11 cellular contexts compared by ENCODE assay signal in genomic region chr1:13759072-13759471, GRCh38. TPM values are rescaled to one million over a fixed set of nuclear protein-coding genes. Genes with fewer than 3 reads are reported as not detected.
DNase-seq lines count a peak whose midpoint lies in the region; ATAC-seq, FAIRE-seq and TF ChIP-seq lines count a peak whose summit lies in the region.
"Had no signal": no experiment of that assay in that cellular context is flagged by ENCODE, and none has a peak within 500 bp of the region (broad histone marks: within the 10 kb centered on the region; RNA-seq: fewer than 3 reads in every experiment).

No MANE protein-coding gene starts in this region.

- H3K9me3 ChIP-seq in keratinocyte (ENCODE audit: control insufficient read depth, low read depth, low read length) (no peaks in the 10 kb centered on the region), smooth muscle cell (replicated peaks; ENCODE audit: low read depth) (no peaks in the 10 kb centered on the region)
- H3K9me3 ChIP-seq: heart right ventricle had no signal

- peak; percentile 19 for TF ChIP-seq CTCF in activated CD8-positive, alpha-beta T cell treated with anti-CD3 and anti-CD28 coated beads for 36 hours (IDR thresholded peaks at IDR 0.05)
- TF ChIP-seq CTCF in RWPE1 (conservative IDR thresholded peaks at IDR 0.05; ENCODE audit: low read depth) (0 out of 2 replicates have a peak, but pooled peaks have one; percentile 2), keratinocyte (optimal IDR thresholded peaks at IDR 0.05 in 1 of 3, IDR thresholded peaks at IDR 0.05 in 1 of 3, conservative IDR thresholded peaks at IDR 0.05 in 1 of 3; ENCODE audit: extremely low read depth in 1 of 3, insufficient read depth in 2 of 3, low read length in 3 of 3) (peak in 1 of 3 experiments; percentile 20), smooth muscle cell (IDR thresholded peaks at IDR 0.05; ENCODE audit: borderline replicate concordance, insufficient read depth, poor library complexity, severe bottlenecking) (no peak)

- ATAC-seq in activated CD8-positive, alpha-beta T cell treated with anti-CD3 and anti-CD28 coated beads for 36 hours, result no peak
- ATAC-seq in activated CD8-positive, alpha-beta T cell treated with anti-CD3 and anti-CD28 coated beads, Interleukin-2, amount 10 ng/mL, durations not matched to agents 7 days and 5 days, result no peak
- ATAC-seq: activated CD4-positive, alpha-beta T cell treated with anti-CD3 and anti-CD28 coated beads for 36 hours; heart right ventricle had no signal

- CTCF ChIA-PET in activated CD8-positive, alpha-beta T cell treated with anti-CD3 and anti-CD28 coated beads for 36 hours (lab: Charles Lee), result no interaction called here
- CTCF ChIA-PET in activated CD8-positive, alpha-beta T cell treated with anti-CD3 and anti-CD28 coated beads, Interleukin-2, amount 10 ng/mL, durations not matched to agents 7 days and 5 days (lab: Charles Lee), result interaction anchor here (1.6 kb wide), 2 partner anchors 10 to 33 kb away, joined by 3 to 4 read pairs; no protein-coding TSS in a partner anchor
- CTCF ChIA-PET in RWPE1 (lab: Yijun Ruan, JAX), result interaction anchor here (0.6 to 1.5 kb wide), 3 partner anchors 42 to 1365 kb away, joined by 3 to 8 read pairs (median 3); no protein-coding TSS in a partner anchor

- H3K9me1 ChIP-seq in keratinocyte (ENCODE audit: control insufficient read depth, extremely low read depth, insufficient read depth, low read length), result peaks cover 4% of the 10 kb centered on the region

- no peak for DNase-seq in activated CD8-positive, alpha-beta T cell treated with anti-CD3 and anti-CD28 coated beads for 36 hours
- DNase-seq in activated CD8-positive, alpha-beta T cell treated with anti-CD3 and anti-CD28 coated beads, Interleukin-2, amount 10 ng/mL, durations not matched to agents 7 days and 5 days, result no peak
- peak; percentile 61 for DNase-seq in RWPE1 (ENCODE audit: low spot score)
- no peak for DNase-seq in keratinocyte (ENCODE audit: low read depth, low spot score)
- no peak for DNase-seq in smooth muscle cell (lab: John Stamatoyannopoulos, UW; ENCODE audit: unreplicated experiment)
- DNase-seq in T-helper 9 cell, result no peak
- no peak for DNase-seq in SHP77 treated with DMSO at 0.1 percent for 48 hours (lab: John Stamatoyannopoulos, UW)
- no peak for DNase-seq in RPMI8226
- DNase-seq: activated CD4-positive, alpha-beta T cell treated with anti-CD3 and anti-CD28 coated beads for 36 hours; heart right ventricle had no signal

- peaks cover 33% of the 10 kb centered on the region for H3K36me3 Mint-ChIP-seq in activated CD8-positive, alpha-beta T cell treated with anti-CD3 and anti-CD28 coated beads for 36 hours (ENCODE audit: low read depth)
- H3K36me3 Mint-ChIP-seq in activated CD8-positive, alpha-beta T cell treated with anti-CD3 and anti-CD28 coated beads, Interleukin-2, amount 10 ng/mL, durations not matched to agents 7 days and 5 days (ENCODE audit: low read depth), result peaks cover 20% of the 10 kb centered on the region

- no peak overlapping the region for H3K4me3 Mint-ChIP-seq in activated CD8-positive, alpha-beta T cell treated with anti-CD3 and anti-CD28 coated beads for 36 hours
- no peak overlapping the region for H3K4me3 Mint-ChIP-seq in activated CD8-positive, alpha-beta T cell treated with anti-CD3 and anti-CD28 coated beads, Interleukin-2, amount 10 ng/mL, durations not matched to agents 7 days and 5 days
- H3K4me3 Mint-ChIP-seq: activated CD4-positive, alpha-beta T cell treated with anti-CD3 and anti-CD28 coated beads for 36 hours had no signal

- dilution Hi-C loops in keratinocyte (cut with MboI; ENCODE audit: extremely low pct_ligation_motif_present, low sequenced_read_pairs), result no loop called here

- H3F3A ChIP-seq in smooth muscle cell (ENCODE audit: low read depth), result peaks cover 12% of the 10 kb centered on the region

- H2AFZ ChIP-seq in keratinocyte (ENCODE audit: control insufficient read depth, low read length), result no peak overlapping the region
- H2AFZ ChIP-seq in smooth muscle cell (ENCODE audit: low read depth), result no peak overlapping the region

- peak overlapping the region; percentile 73 for H3K27ac Mint-ChIP-seq in activated CD8-positive, alpha-beta T cell treated with anti-CD3 and anti-CD28 coated beads for 36 hours
- H3K27ac Mint-ChIP-seq in activated CD8-positive, alpha-beta T cell treated with anti-CD3 and anti-CD28 coated beads, Interleukin-2, amount 10 ng/mL, durations not matched to agents 7 days and 5 days, result no peak overlapping the region
- H3K27ac Mint-ChIP-seq: activated CD4-positive, alpha-beta T cell treated with anti-CD3 and anti-CD28 coated beads for 36 hours had no signal

- 67% methylated on average over 4 of the region's 4 CpGs for WGBS in smooth muscle cell (ENCODE audit: low lambda C conversion rate)

- H4K20me1 ChIP-seq in keratinocyte (ENCODE audit: control insufficient read depth, extremely low read depth, insufficient read depth, low read length) (peaks cover 17% of the 10 kb centered on the region), smooth muscle cell (ENCODE audit: low read depth) (peaks cover 100% of the 10 kb centered on the region)

- H3K27ac ChIP-seq in RWPE1, result no peak overlapping the region
- peak overlapping the region; percentile 76 for H3K27ac ChIP-seq in keratinocyte (ENCODE audit: control insufficient read depth, insufficient read depth, low read length)
- peak overlapping the region; percentile 84 for H3K27ac ChIP-seq in smooth muscle cell (ENCODE audit: low read depth)
- H3K27ac ChIP-seq: SK-N-MC had no signal

- no peaks in the 10 kb centered on the region for H3K27me3 Mint-ChIP-seq in activated CD8-positive, alpha-beta T cell treated with anti-CD3 and anti-CD28 coated beads for 36 hours
- H3K27me3 Mint-ChIP-seq in activated CD8-positive, alpha-beta T cell treated with anti-CD3 and anti-CD28 coated beads, Interleukin-2, amount 10 ng/mL, durations not matched to agents 7 days and 5 days (ENCODE audit: low read depth), result no peaks in the 10 kb centered on the region
- H3K27me3 Mint-ChIP-seq: activated CD4-positive, alpha-beta T cell treated with anti-CD3 and anti-CD28 coated beads for 36 hours had no signal

- H3K9me3 Mint-ChIP-seq in activated CD8-positive, alpha-beta T cell treated with anti-CD3 and anti-CD28 coated beads for 36 hours, result no peaks in the 10 kb centered on the region
- no peaks in the 10 kb centered on the region for H3K9me3 Mint-ChIP-seq in activated CD8-positive, alpha-beta T cell treated with anti-CD3 and anti-CD28 coated beads, Interleukin-2, amount 10 ng/mL, durations not matched to agents 7 days and 5 days (ENCODE audit: insufficient read depth)

- POLR2A ChIA-PET in activated CD8-positive, alpha-beta T cell treated with anti-CD3 and anti-CD28 coated beads for 36 hours (lab: Charles Lee), result no interaction called here
- POLR2A ChIA-PET in activated CD8-positive, alpha-beta T cell treated with anti-CD3 and anti-CD28 coated beads, Interleukin-2, amount 10 ng/mL, durations not matched to agents 7 days and 5 days (lab: Charles Lee), result interaction anchor here (0.7 kb wide), 1 partner anchor 8 kb away, joined by 5 read pairs; no protein-coding TSS in a partner anchor
- POLR2A ChIA-PET in RWPE1 (lab: Yijun Ruan, JAX; ENCODE audit: low non-redundant PET), result no interaction called here

- peaks cover 95% of the 10 kb centered on the region for H3K79me2 ChIP-seq in keratinocyte (ENCODE audit: control insufficient read depth, insufficient read depth, low read length)
- H3K79me2 ChIP-seq in smooth muscle cell (ENCODE audit: low read depth), result peaks cover 100% of the 10 kb centered on the region

- FAIRE-seq in keratinocyte (lab: Jason Lieb, UNC), result peak; percentile 89

- intact Hi-C loops in activated CD8-positive, alpha-beta T cell treated with anti-CD3 and anti-CD28 coated beads for 36 hours (cut with micrococcal nuclease), result loop anchor here (10.0 kb wide), 1 partner anchor 54 kb away; the partner anchor contains the start of gene PRDM2

- H3K9ac ChIP-seq in keratinocyte (ENCODE audit: control insufficient read depth, extremely low read depth, insufficient read depth, low read length) (peak overlapping the region; percentile 49), smooth muscle cell (ENCODE audit: low read depth) (peak overlapping the region; percentile 44)

- peak overlapping the region; percentile 12 to 41 (median 40) for H3K4me3 ChIP-seq in keratinocyte (ENCODE audit: control insufficient read depth in 2 of 3, extremely low read depth in 1 of 3, insufficient read depth in 2 of 3, low read depth in 1 of 3, low read length in 3 of 3)
- H3K4me3 ChIP-seq in smooth muscle cell, result peak overlapping the region; percentile 11
- H3K4me3 ChIP-seq: heart right ventricle, SK-N-MC had no signal

- H3K27me3 ChIP-seq in keratinocyte (ENCODE audit: control insufficient read depth, extremely low read depth, insufficient read depth, low read length) (no peaks in the 10 kb centered on the region), smooth muscle cell (ENCODE audit: low read depth) (no peaks in the 10 kb centered on the region)
- H3K27me3 ChIP-seq: heart right ventricle had no signal

- peaks cover 48% of the 10 kb centered on the region for H3K4me1 ChIP-seq in keratinocyte (ENCODE audit: control insufficient read depth, extremely low read depth, insufficient read depth, low read length)
- peaks cover 52% of the 10 kb centered on the region for H3K4me1 ChIP-seq in smooth muscle cell (ENCODE audit: low read depth)

- H3K4me2 ChIP-seq in keratinocyte (ENCODE audit: control insufficient read depth, extremely low read depth, insufficient read depth, low read depth, low read length), result peak overlapping the region; percentile 94
- H3K4me2 ChIP-seq in smooth muscle cell, result peak overlapping the region; percentile 46

- H3K4me1 Mint-ChIP-seq in activated CD8-positive, alpha-beta T cell treated with anti-CD3 and anti-CD28 coated beads for 36 hours (ENCODE audit: low read depth), result peaks cover 76% of the 10 kb centered on the region
- peaks cover 57% of the 10 kb centered on the region for H3K4me1 Mint-ChIP-seq in activated CD8-positive, alpha-beta T cell treated with anti-CD3 and anti-CD28 coated beads, Interleukin-2, amount 10 ng/mL, durations not matched to agents 7 days and 5 days (ENCODE audit: low read depth)

- H3K36me3 ChIP-seq in keratinocyte (ENCODE audit: control insufficient read depth in 2 of 2, extremely low read depth in 1 of 2, insufficient read depth in 2 of 2, low read length in 2 of 2) (peaks cover 0 to 5% of the 10 kb centered on the region in 2 experiments), smooth muscle cell (ENCODE audit: low read depth) (no peaks in the 10 kb centered on the region)

RNA-seq across cellular contexts. Expression of gene PRDM2, which starts 59.1 kb away (rescaled TPM):
- 10 to 100 TPM; 41.2 to 43.6 TPM for total RNA-seq in activated CD8-positive, alpha-beta T cell treated with anti-CD3 and anti-CD28 coated beads for 36 hours
- total RNA-seq in activated CD8-positive, alpha-beta T cell treated with anti-CD3 and anti-CD28 coated beads, Interleukin-2, amount 10 ng/mL, durations not matched to agents 7 days and 5 days, result 10 to 100 TPM; 49.3 to 50.4 TPM
- 10.8 to 14.2 TPM (median 13.8 TPM) in 3 replicates for polyA plus RNA-seq in keratinocyte
- 25.2 TPM for polyA plus RNA-seq in keratinocyte (2011; ENCODE audit: low read depth)
- polyA plus RNA-seq in keratinocyte (2011; cell fraction: cytosol; rRNA removed), result 9.4 and 12.4 TPM in 2 replicates
- 36.0 and 40.0 TPM in 2 replicates for polyA plus RNA-seq in keratinocyte (2011; cell fraction: nucleus; rRNA removed)
- polyA plus RNA-seq in keratinocyte (2012; ENCODE audit: low replicate concordance), result 14.2 and 17.1 TPM in 2 replicates
- polyA minus RNA-seq in keratinocyte, result 12.5 to 22.8 TPM (median 18.3 TPM) in 3 replicates
- polyA minus RNA-seq in keratinocyte (2011; cell fraction: cytosol; rRNA and poly(A)+ RNA removed), result 10.6 TPM
- polyA minus RNA-seq in keratinocyte (2011; cell fraction: nucleus; rRNA and poly(A)+ RNA removed), result 15.7 and 34.1 TPM in 2 replicates
- 20.0 and 24.3 TPM in 2 replicates for total RNA-seq in smooth muscle cell
- polyA plus RNA-seq in smooth muscle cell, result 18.5 and 19.8 TPM in 2 replicates
